Comparison of ENCODE assay signal across 8 cellular contexts in genomic region chr1:26168410-26169167, GRCh38. TPM values are rescaled to one million over a fixed set of nuclear protein-coding genes. Genes with fewer than 3 reads are reported as not detected.
DNase-seq lines count a peak whose midpoint lies in the region; ATAC-seq and TF ChIP-seq lines count a peak whose summit lies in the region.

Gene C1orf232 (minus strand): TSS chr1:26168963. CDS start chr1:26168499, 464 bp downstream.

- peak within 1 kb of the TSS; percentile 93 for H3K4me3 ChIP-seq in AG04449 (ENCODE audit: low read depth, low read length)
- peak within 1 kb of the TSS; percentile 85 for H3K4me3 ChIP-seq in HUES64 (ENCODE audit: low read length)
- peak within 1 kb of the TSS; percentile 75 for H3K4me3 ChIP-seq in iPS-15b (ENCODE audit: low read depth, low read length)

- ATAC-seq in stimulated activated memory B cell treated with anti-CD40 and anti-IgM and Interleukin-4, amounts not matched to agents 10 μg/mL and 1 μg/mL and 100 μg/mL, for 72 hours, result no peak
- no peak for ATAC-seq in HG03280 (IDR thresholded peaks at IDR 0.05; ENCODE audit: unreplicated experiment)
- no peak for ATAC-seq in HG03571 (IDR thresholded peaks at IDR 0.05; ENCODE audit: unreplicated experiment)

- peak within 1 kb of the TSS; percentile 83 for H3K4me3 Mint-ChIP-seq in activated CD4-positive, alpha-beta memory T cell treated with anti-CD3 and anti-CD28 coated beads, Interleukin-2, amount 10 ng/mL, durations not matched to agents 7 days and 5 days
- H3K4me3 Mint-ChIP-seq in stimulated activated memory B cell treated with anti-CD40 and anti-IgM and Interleukin-4, amounts not matched to agents 10 μg/mL and 1 μg/mL and 100 μg/mL, for 72 hours, result peak within 1 kb of the TSS; percentile 95

- peaks cover 23% of the 10 kb centered on the region for H3K4me1 ChIP-seq in HUES64 (ENCODE audit: insufficient read depth, low read length)
- H3K4me1 ChIP-seq in iPS-15b (ENCODE audit: control insufficient read depth, insufficient read depth, low read length), result peaks cover 18% of the 10 kb centered on the region

- DNase-seq in AG04449 (ENCODE audit: low read depth, low spot score) (no peak), hepatic stellate cell (ENCODE audit: low spot score) (no peak)
- no peak for DNase-seq in activated CD4-positive, alpha-beta memory T cell treated with anti-CD3 and anti-CD28 coated beads, Interleukin-2, amount 10 ng/mL, durations not matched to agents 7 days and 5 days

- POLR2A ChIA-PET in AG04449 (lab: Yijun Ruan, JAX), result no interaction called here
- POLR2A ChIA-PET in activated CD4-positive, alpha-beta memory T cell treated with anti-CD3 and anti-CD28 coated beads, Interleukin-2, amount 10 ng/mL, durations not matched to agents 7 days and 5 days (lab: Charles Lee), result interaction anchor here (4.6 kb wide), 1 partner anchor 66 kb away, joined by 46 read pairs; the partner anchor contains the start of gene CEP85

- H3K4me1 Mint-ChIP-seq in activated CD4-positive, alpha-beta memory T cell treated with anti-CD3 and anti-CD28 coated beads, Interleukin-2, amount 10 ng/mL, durations not matched to agents 7 days and 5 days, result peaks cover 38% of the 10 kb centered on the region
- H3K4me1 Mint-ChIP-seq in stimulated activated memory B cell treated with anti-CD40 and anti-IgM and Interleukin-4, amounts not matched to agents 10 μg/mL and 1 μg/mL and 100 μg/mL, for 72 hours, result peaks cover 21% of the 10 kb centered on the region

- H3K36me3 ChIP-seq in HUES64 (ENCODE audit: insufficient read depth, low read length) (peaks cover 5% of the 10 kb centered on the region), iPS-15b (ENCODE audit: control insufficient read depth, insufficient read depth, low read length) (no peaks in the 10 kb centered on the region)

- no peak for TF ChIP-seq CTCF in AG04449 (IDR thresholded peaks at IDR 0.05; ENCODE audit: insufficient read depth, low read length, missing control alignments)

- H3K27me3 ChIP-seq in HUES64 (ENCODE audit: insufficient read depth, low read length) (peaks cover 31% of the 10 kb centered on the region), iPS-15b (ENCODE audit: control insufficient read depth, insufficient read depth, low read length) (peaks cover 32% of the 10 kb centered on the region)

- peaks cover 9% of the 10 kb centered on the region for H3K27me3 Mint-ChIP-seq in activated CD4-positive, alpha-beta memory T cell treated with anti-CD3 and anti-CD28 coated beads, Interleukin-2, amount 10 ng/mL, durations not matched to agents 7 days and 5 days
- H3K27me3 Mint-ChIP-seq in stimulated activated memory B cell treated with anti-CD40 and anti-IgM and Interleukin-4, amounts not matched to agents 10 μg/mL and 1 μg/mL and 100 μg/mL, for 72 hours, result no peaks in the 10 kb centered on the region

- WGBS in HUES64, result 77% methylated on average over 5 of the region's 5 CpGs

- H3K9me3 ChIP-seq in HUES64 (ENCODE audit: insufficient read depth, low read depth, low read length) (no peaks in the 10 kb centered on the region), iPS-15b (ENCODE audit: control insufficient read depth, insufficient read depth, low read length) (no peaks in the 10 kb centered on the region)

- no peaks in the 10 kb centered on the region for H3K36me3 Mint-ChIP-seq in activated CD4-positive, alpha-beta memory T cell treated with anti-CD3 and anti-CD28 coated beads, Interleukin-2, amount 10 ng/mL, durations not matched to agents 7 days and 5 days (ENCODE audit: low read depth)
- H3K36me3 Mint-ChIP-seq in stimulated activated memory B cell treated with anti-CD40 and anti-IgM and Interleukin-4, amounts not matched to agents 10 μg/mL and 1 μg/mL and 100 μg/mL, for 72 hours, result no peaks in the 10 kb centered on the region

- CTCF ChIA-PET in AG04449 (lab: Yijun Ruan, JAX), result interaction anchor here (0.9 to 6.1 kb wide), 19 partner anchors 11 to 222 kb away, joined by 3 to 39 read pairs (median 6); partner anchors contain the start of genes CATSPER4, CEP85 and EXTL1
- CTCF ChIA-PET in activated CD4-positive, alpha-beta memory T cell treated with anti-CD3 and anti-CD28 coated beads, Interleukin-2, amount 10 ng/mL, durations not matched to agents 7 days and 5 days (lab: Charles Lee), result interaction anchor here (1.3 to 2.8 kb wide), 8 partner anchors 26 to 249 kb away, joined by 3 to 114 read pairs (median 10); partner anchors contain the start of genes CEP85 and SH3BGRL3

- peak within 1 kb of the TSS; percentile 70 for H3K27ac Mint-ChIP-seq in activated CD4-positive, alpha-beta memory T cell treated with anti-CD3 and anti-CD28 coated beads, Interleukin-2, amount 10 ng/mL, durations not matched to agents 7 days and 5 days
- peak within 1 kb of the TSS; percentile 89 for H3K27ac Mint-ChIP-seq in stimulated activated memory B cell treated with anti-CD40 and anti-IgM and Interleukin-4, amounts not matched to agents 10 μg/mL and 1 μg/mL and 100 μg/mL, for 72 hours

- no peaks in the 10 kb centered on the region for H3K9me3 Mint-ChIP-seq in activated CD4-positive, alpha-beta memory T cell treated with anti-CD3 and anti-CD28 coated beads, Interleukin-2, amount 10 ng/mL, durations not matched to agents 7 days and 5 days
- no peaks in the 10 kb centered on the region for H3K9me3 Mint-ChIP-seq in stimulated activated memory B cell treated with anti-CD40 and anti-IgM and Interleukin-4, amounts not matched to agents 10 μg/mL and 1 μg/mL and 100 μg/mL, for 72 hours

- H3K9ac ChIP-seq in HUES64 (ENCODE audit: low read depth, low read length) (peak within 1 kb of the TSS; percentile 83), iPS-15b (ENCODE audit: low read depth, low read length) (peak within 1 kb of the TSS; percentile 79)

- H3K27ac ChIP-seq in HUES64 (ENCODE audit: low read depth, low read length), result peak within 1 kb of the TSS; percentile 42; the same call in 1 of the 2 replicates

RNA-seq across cellular contexts. Expression of gene C1orf232, which starts in this region (rescaled TPM):
- polyA plus RNA-seq in HUES64 (2013, experiment 1 of 2), result not detected
- not detected for polyA plus RNA-seq in HUES64 (2013, experiment 2 of 2)
- not detected for total RNA-seq in activated CD4-positive, alpha-beta memory T cell treated with anti-CD3 and anti-CD28 coated beads, Interleukin-2, amount 10 ng/mL, durations not matched to agents 7 days and 5 days
